1 cellular context compared by ENCODE assay signal in the genomic region with DNA sequence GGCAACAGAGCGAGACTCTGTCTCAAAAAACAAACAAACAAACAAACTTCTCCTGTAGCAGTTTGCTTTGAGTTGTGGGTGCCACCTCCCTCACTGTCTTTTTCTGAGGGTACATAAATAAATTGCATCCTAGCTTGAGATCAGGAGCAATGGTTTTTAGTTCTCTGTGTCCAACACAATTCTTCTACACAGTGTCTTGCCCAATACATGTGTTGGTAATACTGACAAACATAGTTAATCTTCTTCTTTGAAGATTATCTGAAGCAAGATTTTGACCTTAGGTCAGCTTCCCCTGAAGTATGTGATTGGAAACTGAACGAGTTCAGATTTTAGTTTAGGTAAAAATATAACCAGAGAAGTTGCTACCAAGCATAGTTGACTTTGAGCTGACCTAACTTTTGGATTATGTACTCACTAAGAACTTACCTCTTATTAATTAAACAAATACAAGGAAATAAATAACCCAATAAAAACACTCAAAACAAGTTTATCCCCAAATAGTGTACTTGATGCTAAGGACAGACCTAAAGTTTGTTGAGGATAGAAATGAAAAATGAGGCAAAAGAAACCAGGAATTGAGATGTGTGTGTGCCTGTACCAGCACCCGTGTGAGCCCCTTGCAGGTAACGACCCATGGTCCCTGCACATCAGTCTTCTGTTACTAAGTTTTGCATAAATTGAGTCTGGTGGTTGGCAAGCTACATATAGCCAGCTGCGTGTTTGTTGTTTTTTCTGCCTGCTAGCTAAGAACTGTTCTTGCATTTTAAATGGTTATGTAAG.
TF ChIP-seq lines count a peak whose summit lies in the region.

No MANE protein-coding gene starts in this region.

TF ChIP-seq in K562, 482 proteins besides CTCF, POLR2A, EP300 and RAD21 (continued from another document):
- TF ChIP-seq RERE (CRISPR knock-in tag; IDR thresholded peaks at IDR 0.05; ENCODE audit: borderline replicate concordance) (no peak), CREB3L1 (IDR thresholded peaks at IDR 0.05; ENCODE audit: borderline replicate concordance, low read depth) (no peak), KDM1A (IDR thresholded peaks at IDR 0.05) (peak; percentile 76 to 82), RCOR1 (IDR thresholded peaks at IDR 0.05; ENCODE audit: borderline replicate concordance in 1 of 2, low read depth in 2 of 2, low read length in 2 of 2) (peak in 1 of 2 experiments; percentile 60; a peak in 1 of 4 replicates), SMARCB1 (IDR thresholded peaks at IDR 0.05; ENCODE audit: insufficient read length, low read depth) (no peak), SRSF3 (IDR thresholded peaks at IDR 0.05; ENCODE audit: insufficient read depth, low read length) (no peak), E2F3 (CRISPR knock-in tag; IDR thresholded peaks at IDR 0.05) (no peak)
- TF ChIP-seq, protein P1, sequence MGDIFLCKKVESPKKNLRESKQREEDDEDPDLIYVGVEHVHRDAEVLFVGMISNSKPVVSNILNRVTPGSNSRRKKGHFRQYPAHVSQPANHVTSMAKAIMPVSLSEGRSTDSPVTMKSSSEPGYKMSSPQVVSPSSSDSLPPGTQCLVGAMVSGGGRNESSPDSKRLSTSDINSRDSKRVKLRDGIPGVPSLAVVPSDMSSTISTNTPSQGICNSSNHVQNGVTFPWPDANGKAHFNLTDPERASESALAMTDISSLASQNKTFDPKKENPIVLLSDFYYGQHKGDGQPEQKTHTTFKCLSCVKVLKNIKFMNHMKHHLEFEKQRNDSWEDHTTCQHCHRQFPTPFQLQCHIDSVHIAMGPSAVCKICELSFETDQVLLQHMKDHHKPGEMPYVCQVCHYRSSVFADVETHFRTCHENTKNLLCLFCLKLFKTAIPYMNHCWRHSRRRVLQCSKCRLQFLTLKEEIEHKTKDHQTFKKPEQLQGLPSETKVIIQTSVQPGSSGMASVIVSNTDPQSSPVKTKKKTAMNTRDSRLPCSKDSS (IDR thresholded peaks at IDR 0.05; ENCODE audit: low read depth, partially characterized antibody) = no peak
- TF ChIP-seq, protein P2, sequence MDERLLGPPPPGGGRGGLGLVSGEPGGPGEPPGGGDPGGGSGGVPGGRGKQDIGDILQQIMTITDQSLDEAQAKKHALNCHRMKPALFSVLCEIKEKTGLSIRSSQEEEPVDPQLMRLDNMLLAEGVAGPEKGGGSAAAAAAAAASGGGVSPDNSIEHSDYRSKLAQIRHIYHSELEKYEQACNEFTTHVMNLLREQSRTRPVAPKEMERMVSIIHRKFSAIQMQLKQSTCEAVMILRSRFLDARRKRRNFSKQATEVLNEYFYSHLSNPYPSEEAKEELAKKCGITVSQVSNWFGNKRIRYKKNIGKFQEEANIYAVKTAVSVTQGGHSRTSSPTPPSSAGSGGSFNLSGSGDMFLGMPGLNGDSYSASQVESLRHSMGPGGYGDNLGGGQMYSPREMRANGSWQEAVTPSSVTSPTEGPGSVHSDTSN (CRISPR knock-in tag; IDR thresholded peaks at IDR 0.05; ENCODE audit: low read depth) = no peak
- TF ChIP-seq, protein P2 (tag; conservative IDR thresholded peaks at IDR 0.05; ENCODE audit: low read depth) = no peak
- TF ChIP-seq, protein P3, sequence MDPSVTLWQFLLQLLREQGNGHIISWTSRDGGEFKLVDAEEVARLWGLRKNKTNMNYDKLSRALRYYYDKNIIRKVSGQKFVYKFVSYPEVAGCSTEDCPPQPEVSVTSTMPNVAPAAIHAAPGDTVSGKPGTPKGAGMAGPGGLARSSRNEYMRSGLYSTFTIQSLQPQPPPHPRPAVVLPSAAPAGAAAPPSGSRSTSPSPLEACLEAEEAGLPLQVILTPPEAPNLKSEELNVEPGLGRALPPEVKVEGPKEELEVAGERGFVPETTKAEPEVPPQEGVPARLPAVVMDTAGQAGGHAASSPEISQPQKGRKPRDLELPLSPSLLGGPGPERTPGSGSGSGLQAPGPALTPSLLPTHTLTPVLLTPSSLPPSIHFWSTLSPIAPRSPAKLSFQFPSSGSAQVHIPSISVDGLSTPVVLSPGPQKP (CRISPR knock-in tag; IDR thresholded peaks at IDR 0.05) = no peak
